ENCODE assay signal across 1 cellular context in the genomic region with DNA sequence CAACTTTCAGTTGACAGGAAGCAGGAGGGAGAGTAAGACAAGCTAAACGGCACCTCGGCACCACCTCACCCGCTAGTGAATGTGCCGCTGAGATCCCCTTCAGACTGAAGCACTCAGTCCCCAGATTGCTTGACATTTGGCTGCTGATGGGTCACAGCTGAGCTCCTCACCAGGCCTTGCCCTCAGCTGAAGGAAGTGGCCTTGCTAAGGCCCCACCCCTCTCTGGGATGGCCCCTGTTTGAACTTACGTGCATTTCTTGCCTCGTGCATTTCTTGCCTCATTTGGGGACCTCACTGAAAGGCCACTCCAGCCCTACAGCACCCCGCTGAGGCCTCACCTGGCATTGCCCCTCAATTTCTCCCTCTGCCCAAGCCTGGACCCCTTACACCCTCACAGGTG.
TF ChIP-seq lines count a peak whose summit lies in the region.

No MANE protein-coding gene starts in this region.

TF ChIP-seq in H1, 55 proteins besides CTCF, POLR2A, EP300 and RAD21:
- TF ChIP-seq TAF7 (optimal IDR thresholded peaks at IDR 0.05; ENCODE audit: borderline replicate concordance, low read depth, low read length): no peak
- TF ChIP-seq SP2 (IDR thresholded peaks at IDR 0.05; ENCODE audit: low read length): no peak
- TF ChIP-seq CBX5 (IDR thresholded peaks at IDR 0.05; ENCODE audit: low read depth, low read length): no peak
- no peak for TF ChIP-seq SIRT6 (IDR thresholded peaks at IDR 0.05; ENCODE audit: low read length)
- no peak for TF ChIP-seq NRF1 (IDR thresholded peaks at IDR 0.05; ENCODE audit: low read depth, low read length)
- TF ChIP-seq SAP30 (IDR thresholded peaks at IDR 0.05; ENCODE audit: insufficient read depth, insufficient replicate concordance, low read length): no peak
- TF ChIP-seq BACH1 (IDR thresholded peaks at IDR 0.05; ENCODE audit: low read length): no peak
